In genomic region chr6:132526461-132526860, GRCh38 we compare ENCODE assay signal across 18 cellular contexts. TPM values are rescaled to one million over a fixed set of nuclear protein-coding genes. Genes with fewer than 3 reads are reported as not detected.
DNase-seq lines count a peak whose midpoint lies in the region; TF ChIP-seq lines count a peak whose summit lies in the region.
"Had no signal": no experiment of that assay in that cellular context is flagged by ENCODE, and none has a peak within 500 bp of the region (broad histone marks: within the 10 kb centered on the region; RNA-seq: fewer than 3 reads in every experiment).

No MANE protein-coding gene starts in this region.

- H2AFZ ChIP-seq in PC-9, result 0 out of 2 replicates have a peak overlapping the region, but pooled peaks have one; percentile 6
- no peak overlapping the region for H2AFZ ChIP-seq in neural progenitor cell (replicated peaks)

- H3K4me1 Mint-ChIP-seq in neural progenitor cell, result peaks cover 17% of the 10 kb centered on the region

- no peak overlapping the region for H3K4me3 Mint-ChIP-seq in neural progenitor cell
- H3K4me3 Mint-ChIP-seq: CD4-positive, alpha-beta T cell had no signal

- H3K4me1 ChIP-seq in PC-9 (replicated peaks; ENCODE audit: insufficient read depth) (no peaks in the 10 kb centered on the region), neural progenitor cell (peaks cover 19% of the 10 kb centered on the region)

- H3K9me3 Mint-ChIP-seq in neural progenitor cell, result peaks cover under 1% of the 10 kb centered on the region
- H3K9me3 Mint-ChIP-seq: CD4-positive, alpha-beta T cell had no signal

- TF ChIP-seq CTCF in PC-9 (conservative IDR thresholded peaks at IDR 0.05) (no peak), neural progenitor cell (IDR thresholded peaks at IDR 0.05) (no peak), GM20000 (IDR thresholded peaks at IDR 0.05; ENCODE audit: extremely low read depth, missing control alignments) (no peak)

- H3K4me3 ChIP-seq in PC-9, result no peak overlapping the region
- no peak overlapping the region for H3K4me3 ChIP-seq in neural progenitor cell
- H3K4me3 ChIP-seq: BLaER1 treated with 17β-estradiol and CSF1 and Interleukin-3, amounts not matched to agents 10 nM and 100 nM; K562 had no signal

- no peaks in the 10 kb centered on the region for H4K20me1 ChIP-seq in PC-9 (ENCODE audit: insufficient read depth)
- H4K20me1 ChIP-seq in neural progenitor cell (ENCODE audit: low read depth), result no peaks in the 10 kb centered on the region
- H4K20me1 ChIP-seq: BLaER1 treated with 17β-estradiol and CSF1 and Interleukin-3, amounts not matched to agents 10 nM and 100 nM had no signal

- H3K79me2 ChIP-seq in PC-9 (ENCODE audit: low read depth) (no peaks in the 10 kb centered on the region), neural progenitor cell (ENCODE audit: low read depth) (no peaks in the 10 kb centered on the region)

- no TSS peak for BruUV-seq in PC-9 (replicated peaks; lab: Mats Ljungman, UMichigan)

- intact Hi-C loops in PC-9 (cut with micrococcal nuclease; ENCODE audit: unreplicated experiment), result no loop called here

- H3K27me3 ChIP-seq in PC-9 (ENCODE audit: insufficient read depth, low read depth), result no peaks in the 10 kb centered on the region
- no peaks in the 10 kb centered on the region for H3K27me3 ChIP-seq in neural progenitor cell
- H3K27me3 ChIP-seq: BLaER1 treated with 17β-estradiol and CSF1 and Interleukin-3, amounts not matched to agents 10 nM and 100 nM had no signal

- peaks cover 8% of the 10 kb centered on the region for H3K27me3 Mint-ChIP-seq in neural progenitor cell (ENCODE audit: insufficient read depth, low read depth)

- H3K36me3 ChIP-seq in PC-9 (ENCODE audit: low read depth) (no peaks in the 10 kb centered on the region), neural progenitor cell (no peaks in the 10 kb centered on the region)
- H3K36me3 ChIP-seq: BLaER1 treated with 17β-estradiol and CSF1 and Interleukin-3, amounts not matched to agents 10 nM and 100 nM had no signal

- H3K9me2 ChIP-seq in PC-9 (ENCODE audit: insufficient read depth), result 0 out of 2 replicates have a peak, but pooled peaks cover 3% of the 10 kb centered on the region

- POLR2A ChIA-PET in PC-9 (lab: Charles Lee; ENCODE audit: unreplicated experiment), result no interaction called here

- H3K27ac Mint-ChIP-seq in neural progenitor cell, result no peak overlapping the region
- H3K27ac Mint-ChIP-seq: CD4-positive, alpha-beta T cell had no signal

- DNase-seq in EL (peak; percentile 69), HCEC 1CT (peak; percentile 5), PC-9 (no peak), neural progenitor cell (ENCODE audit: low spot score) (no peak), T1000 (lab: John Stamatoyannopoulos, UW) (no peak), CD1c-positive myeloid dendritic cell (ENCODE audit: extremely low spot score) (no peak), GM20000 (ENCODE audit: low spot score) (no peak)
- DNase-seq: ACHN; Calu3; CD4-positive, alpha-beta T cell; DMS 273 treated with DMSO at 0.1 percent for 48 hours; DMS79; GF-D8 had no signal

- no peak overlapping the region for H3K27ac ChIP-seq in PC-9
- no peak overlapping the region for H3K27ac ChIP-seq in neural progenitor cell
- H3K27ac ChIP-seq: BLaER1 treated with 17β-estradiol and CSF1 and Interleukin-3, amounts not matched to agents 10 nM and 100 nM; HL-60 had no signal

- peaks cover under 1% of the 10 kb centered on the region for H3K36me3 Mint-ChIP-seq in neural progenitor cell

- CTCF ChIA-PET in PC-9 (lab: Charles Lee), result interaction anchor here (0.7 to 1.0 kb wide), 2 partner anchors 187 to 1442 kb away, joined by 3 read pairs; no protein-coding TSS in a partner anchor

- H3K9me3 ChIP-seq in PC-9 (ENCODE audit: insufficient read depth, low read depth) (no peaks in the 10 kb centered on the region), neural progenitor cell (ENCODE audit: low read depth) (no peaks in the 10 kb centered on the region)

- H3K4me2 ChIP-seq in PC-9 (no peak overlapping the region), neural progenitor cell (peak overlapping the region; percentile 69)
- H3K4me2 ChIP-seq: BLaER1 treated with 17β-estradiol and CSF1 and Interleukin-3, amounts not matched to agents 10 nM and 100 nM had no signal

- H3F3A ChIP-seq in PC-9 (ENCODE audit: insufficient read depth, low read depth) (no peaks in the 10 kb centered on the region), neural progenitor cell (ENCODE audit: low read depth) (peaks cover 13% of the 10 kb centered on the region)

- no peak overlapping the region for H3K9ac ChIP-seq in neural progenitor cell
- H3K9ac ChIP-seq: BLaER1 treated with 17β-estradiol and CSF1 and Interleukin-3, amounts not matched to agents 10 nM and 100 nM had no signal

RNA-seq across cellular contexts. Expression of gene TAAR9, which starts 11.6 kb away (rescaled TPM):
- not detected in 2 replicates for total RNA-seq in PC-9 (2021)
- total RNA-seq in neural progenitor cell (ENCODE audit: low replicate concordance), result not detected in 2 replicates
- total RNA-seq: A172; Calu3; CD4-positive, alpha-beta T cell; H4; K562 had no signal

RNA-seq across cellular contexts. Expression of gene STX7, which starts 13.5 kb away (rescaled TPM):
- total RNA-seq in PC-9 (2021) (33.3 and 40.7 TPM in 2 replicates), neural progenitor cell (ENCODE audit: low replicate concordance) (27.8 and 35.4 TPM in 2 replicates)

RNA-seq across cellular contexts. Expression of gene TAAR8, which starts 26.0 kb away (rescaled TPM):
- total RNA-seq in PC-9 (2021) (not detected in 2 replicates), neural progenitor cell (ENCODE audit: low replicate concordance) (not detected in 2 replicates)
- total RNA-seq: A172; Calu3; CD4-positive, alpha-beta T cell; H4; K562 had no signal

RNA-seq across cellular contexts. Expression of gene TAAR6, which starts 43.7 kb away (rescaled TPM):
- total RNA-seq in PC-9 (2021), result not detected in 2 replicates
- total RNA-seq in neural progenitor cell (ENCODE audit: low replicate concordance), result not detected in 2 replicates
- total RNA-seq: A172; Calu3; CD4-positive, alpha-beta T cell; H4; K562 had no signal

Comparison
In these comparisons a context has a peak if more than half of its experiments do, and no peak if none do; other contexts are left out.
1. DNase-seq: peak in EL (single experiment) and HCEC 1CT (single experiment); none in PC-9 (0 of 2), neural progenitor cell (single experiment), T1000 (single experiment), CD1c-positive myeloid dendritic cell (single experiment) and GM20000 (single experiment).